In the genomic region with DNA sequence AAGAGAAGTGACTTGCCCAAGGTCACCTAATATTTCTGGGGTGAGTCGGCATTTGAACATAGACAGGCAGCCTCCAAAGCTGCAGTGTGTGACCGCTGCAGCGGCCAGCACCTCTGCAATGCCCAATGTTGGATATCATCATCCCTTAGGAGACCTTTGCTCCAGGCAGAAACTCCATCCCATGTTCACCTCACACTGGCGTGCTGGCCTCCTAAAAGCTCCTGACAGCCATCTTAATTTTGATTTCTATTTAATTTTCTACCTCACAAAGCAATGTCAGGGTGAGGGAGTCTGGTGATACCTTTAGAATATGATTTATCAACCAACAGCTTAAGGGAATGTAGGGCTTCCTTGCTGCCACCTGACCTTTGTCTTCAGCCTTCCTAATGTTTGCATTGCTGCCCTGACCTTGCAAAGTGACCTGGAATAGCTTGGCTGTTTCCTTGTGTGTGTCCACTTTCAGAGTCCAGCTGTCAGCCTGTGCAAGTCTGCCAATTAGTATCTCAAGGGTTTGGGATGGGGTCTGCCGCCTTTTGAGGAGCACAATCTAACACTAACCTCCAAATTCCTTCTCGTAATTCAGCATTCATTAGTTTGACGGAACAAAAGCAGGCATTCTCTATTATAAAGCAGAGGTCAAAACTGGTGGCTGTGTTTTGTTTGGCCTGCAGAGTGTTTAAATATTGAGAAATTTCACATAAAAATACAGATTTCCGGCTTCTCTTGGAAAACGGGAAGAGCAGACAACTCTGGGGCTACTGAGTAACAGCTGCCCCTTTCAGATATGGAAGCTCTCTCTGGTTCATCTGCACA, we compare ENCODE assay signal across 1 cellular context.
TF ChIP-seq lines count a peak whose summit lies in the region.

No MANE protein-coding gene starts in this region.

TF ChIP-seq in HepG2, 621 proteins besides CTCF, POLR2A, EP300 and RAD21 (continued from another document and continues in another):
- TF ChIP-seq ZNF609 (CRISPR knock-in tag; IDR thresholded peaks at IDR 0.05; ENCODE audit: borderline replicate concordance): peak; percentile 80; the same call in 1 of the 2 replicates
- TF ChIP-seq RFXAP (CRISPR knock-in tag; IDR thresholded peaks at IDR 0.05; ENCODE audit: borderline replicate concordance): 0 out of 2 replicates have a peak, but pooled peaks have one; percentile 45
- TF ChIP-seq HDAC1 (CRISPR knock-in tag; IDR thresholded peaks at IDR 0.05): peak; percentile 90
- peak; percentile 70; the same call in 1 of the 2 replicates for TF ChIP-seq ZNF101 (CRISPR knock-in tag; IDR thresholded peaks at IDR 0.05; ENCODE audit: borderline replicate concordance, low read depth)
- TF ChIP-seq FOXK2 (IDR thresholded peaks at IDR 0.05): no peak
- peak; percentile 90 for TF ChIP-seq NR2F6 (IDR thresholded peaks at IDR 0.05)
- peak; percentile 95 for TF ChIP-seq NR2F6 (CRISPR knock-in tag; IDR thresholded peaks at IDR 0.05)
- TF ChIP-seq RNF2 (conservative IDR thresholded peaks at IDR 0.05; ENCODE audit: low read depth): no peak
- TF ChIP-seq BORCS8-MEF2B (CRISPR knock-in tag; IDR thresholded peaks at IDR 0.05): peak; percentile 29
- TF ChIP-seq RFXANK (CRISPR knock-in tag; IDR thresholded peaks at IDR 0.05): no peak
- TF ChIP-seq, protein P1, sequence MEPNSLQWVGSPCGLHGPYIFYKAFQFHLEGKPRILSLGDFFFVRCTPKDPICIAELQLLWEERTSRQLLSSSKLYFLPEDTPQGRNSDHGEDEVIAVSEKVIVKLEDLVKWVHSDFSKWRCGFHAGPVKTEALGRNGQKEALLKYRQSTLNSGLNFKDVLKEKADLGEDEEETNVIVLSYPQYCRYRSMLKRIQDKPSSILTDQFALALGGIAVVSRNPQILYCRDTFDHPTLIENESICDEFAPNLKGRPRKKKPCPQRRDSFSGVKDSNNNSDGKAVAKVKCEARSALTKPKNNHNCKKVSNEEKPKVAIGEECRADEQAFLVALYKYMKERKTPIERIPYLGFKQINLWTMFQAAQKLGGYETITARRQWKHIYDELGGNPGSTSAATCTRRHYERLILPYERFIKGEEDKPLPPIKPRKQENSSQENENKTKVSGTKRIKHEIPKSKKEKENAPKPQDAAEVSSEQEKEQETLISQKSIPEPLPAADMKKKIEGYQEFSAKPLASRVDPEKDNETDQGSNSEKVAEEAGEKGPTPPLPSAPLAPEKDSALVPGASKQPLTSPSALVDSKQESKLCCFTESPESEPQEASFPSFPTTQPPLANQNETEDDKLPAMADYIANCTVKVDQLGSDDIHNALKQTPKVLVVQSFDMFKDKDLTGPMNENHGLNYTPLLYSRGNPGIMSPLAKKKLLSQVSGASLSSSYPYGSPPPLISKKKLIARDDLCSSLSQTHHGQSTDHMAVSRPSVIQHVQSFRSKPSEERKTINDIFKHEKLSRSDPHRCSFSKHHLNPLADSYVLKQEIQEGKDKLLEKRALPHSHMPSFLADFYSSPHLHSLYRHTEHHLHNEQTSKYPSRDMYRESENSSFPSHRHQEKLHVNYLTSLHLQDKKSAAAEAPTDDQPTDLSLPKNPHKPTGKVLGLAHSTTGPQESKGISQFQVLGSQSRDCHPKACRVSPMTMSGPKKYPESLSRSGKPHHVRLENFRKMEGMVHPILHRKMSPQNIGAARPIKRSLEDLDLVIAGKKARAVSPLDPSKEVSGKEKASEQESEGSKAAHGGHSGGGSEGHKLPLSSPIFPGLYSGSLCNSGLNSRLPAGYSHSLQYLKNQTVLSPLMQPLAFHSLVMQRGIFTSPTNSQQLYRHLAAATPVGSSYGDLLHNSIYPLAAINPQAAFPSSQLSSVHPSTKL (CRISPR knock-in tag; IDR thresholded peaks at IDR 0.05): peak; percentile 93
- peak; percentile 39; the same call in 1 of the 2 replicates for TF ChIP-seq SOX13 (IDR thresholded peaks at IDR 0.05)
- TF ChIP-seq SOX13 (CRISPR knock-in tag; conservative IDR thresholded peaks at IDR 0.05 in 1 of 2, IDR thresholded peaks at IDR 0.05 in 1 of 2): peak in 1 of 2 experiments; percentile 78; a peak in 2 of 4 replicates
- TF ChIP-seq, protein P2, sequence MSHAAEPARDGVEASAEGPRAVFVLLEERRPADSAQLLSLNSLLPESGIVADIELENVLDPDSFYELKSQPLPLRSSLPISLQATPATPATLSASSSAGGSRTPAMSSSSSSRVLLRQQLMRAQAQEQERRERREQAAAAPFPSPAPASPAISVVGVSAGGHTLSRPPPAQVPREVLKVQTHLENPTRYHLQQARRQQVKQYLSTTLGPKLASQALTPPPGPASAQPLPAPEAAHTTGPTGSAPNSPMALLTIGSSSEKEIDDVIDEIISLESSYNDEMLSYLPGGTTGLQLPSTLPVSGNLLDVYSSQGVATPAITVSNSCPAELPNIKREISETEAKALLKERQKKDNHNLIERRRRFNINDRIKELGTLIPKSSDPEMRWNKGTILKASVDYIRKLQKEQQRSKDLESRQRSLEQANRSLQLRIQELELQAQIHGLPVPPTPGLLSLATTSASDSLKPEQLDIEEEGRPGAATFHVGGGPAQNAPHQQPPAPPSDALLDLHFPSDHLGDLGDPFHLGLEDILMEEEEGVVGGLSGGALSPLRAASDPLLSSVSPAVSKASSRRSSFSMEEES (CRISPR knock-in tag; IDR thresholded peaks at IDR 0.05): peak; percentile 5; the same call in 1 of the 2 replicates
- TF ChIP-seq HNF1A (IDR thresholded peaks at IDR 0.05; ENCODE audit: low read depth): peak; percentile 67; the same call in 1 of the 2 replicates
- TF ChIP-seq HNF1A (CRISPR knock-in tag; IDR thresholded peaks at IDR 0.05; ENCODE audit: borderline replicate concordance): peak; percentile 89
- no peak for TF ChIP-seq SP1 (IDR thresholded peaks at IDR 0.05)
- no peak for TF ChIP-seq SP1 (CRISPR knock-in tag; IDR thresholded peaks at IDR 0.05)
- peak; percentile 84; the same call in 1 of the 2 replicates for TF ChIP-seq HMG20A (CRISPR knock-in tag; IDR thresholded peaks at IDR 0.05; ENCODE audit: borderline replicate concordance)
- 0 out of 2 replicates have a peak, but pooled peaks have one; percentile 41 for TF ChIP-seq ZBTB39 (CRISPR knock-in tag; IDR thresholded peaks at IDR 0.05)
- no peak for TF ChIP-seq RELA (CRISPR knock-in tag; IDR thresholded peaks at IDR 0.05)
- no peak for TF ChIP-seq IKZF4 (CRISPR knock-in tag; IDR thresholded peaks at IDR 0.05; ENCODE audit: borderline replicate concordance, low read depth, not compliant biosample characterization)
- TF ChIP-seq SMC3 (IDR thresholded peaks at IDR 0.05; ENCODE audit: low read length): peak; percentile 27; the same call in 1 of the 2 replicates
- TF ChIP-seq GFI1 (CRISPR knock-in tag; IDR thresholded peaks at IDR 0.05; ENCODE audit: borderline replicate concordance): peak; percentile 82
- 0 out of 2 replicates have a peak, but pooled peaks have one; percentile 47 for TF ChIP-seq KMT2A (CRISPR knock-in tag; IDR thresholded peaks at IDR 0.05)
- peak; percentile 95 for TF ChIP-seq FOXJ3 (CRISPR knock-in tag; IDR thresholded peaks at IDR 0.05; ENCODE audit: borderline replicate concordance)
- TF ChIP-seq ZNF225 (CRISPR knock-in tag; IDR thresholded peaks at IDR 0.05): no peak
- TF ChIP-seq SIN3A (IDR thresholded peaks at IDR 0.05; ENCODE audit: borderline replicate concordance, low read depth, low read length): no peak
- TF ChIP-seq NR2C2 (CRISPR knock-in tag; IDR thresholded peaks at IDR 0.05; ENCODE audit: borderline replicate concordance): peak; percentile 87
- 0 out of 2 replicates have a peak, but pooled peaks have one; percentile 8 for TF ChIP-seq ZNF644 (CRISPR knock-in tag; IDR thresholded peaks at IDR 0.05; ENCODE audit: low read depth)
- peak; percentile 32; the same call in 1 of the 2 replicates for TF ChIP-seq SALL2 (CRISPR knock-in tag; IDR thresholded peaks at IDR 0.05)
- TF ChIP-seq ZNF883 (CRISPR knock-in tag; IDR thresholded peaks at IDR 0.05; ENCODE audit: not compliant biosample characterization): no peak
- peak; percentile 13; the same call in 1 of the 2 replicates for TF ChIP-seq ZNF280D (CRISPR knock-in tag; IDR thresholded peaks at IDR 0.05)
- TF ChIP-seq ISL2 (CRISPR knock-in tag; IDR thresholded peaks at IDR 0.05): peak; percentile 85
- TF ChIP-seq FOXK1 (CRISPR knock-in tag; IDR thresholded peaks at IDR 0.05; ENCODE audit: borderline replicate concordance, low read depth): peak; percentile 50; the same call in 1 of the 2 replicates
